In the genomic region with DNA sequence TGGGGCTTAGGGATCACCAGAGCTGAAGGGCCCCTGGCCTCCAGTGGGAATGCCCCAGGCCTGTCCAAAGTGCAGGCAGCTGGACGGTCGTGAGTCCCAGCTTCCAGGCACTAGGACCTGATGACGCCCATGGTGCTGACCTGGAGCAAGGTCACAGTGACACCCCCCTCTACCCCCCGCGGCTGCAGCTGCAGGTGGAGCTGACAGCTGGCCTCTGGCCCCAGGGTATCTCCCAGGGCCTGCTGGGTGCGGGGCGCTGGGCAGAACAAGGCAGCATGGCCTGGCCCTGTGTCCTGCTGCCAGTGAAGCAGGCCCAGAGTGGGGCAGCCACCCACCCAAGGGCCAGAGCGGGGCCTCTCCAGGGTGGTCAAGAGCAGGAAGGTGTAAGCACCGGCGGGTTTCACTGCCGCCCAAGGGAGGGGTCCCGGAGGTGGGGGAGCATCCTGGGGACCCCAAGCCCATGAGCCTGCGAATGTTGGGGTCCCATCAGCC, we compare ENCODE assay signal across 9 cellular contexts. TPM values are rescaled to one million over a fixed set of nuclear protein-coding genes. Genes with fewer than 3 reads are reported as not detected.
A peak's percentile ranks its signal among the peaks of the same experiment; 100 is the strongest.
DNase-seq lines count a peak whose midpoint lies in the region; ATAC-seq, FAIRE-seq and TF ChIP-seq lines count a peak whose summit lies in the region.
"Had no signal": no experiment of that assay in that cellular context is flagged by ENCODE, and none has a peak within 500 bp of the region (broad histone marks: within the 10 kb centered on the region; RNA-seq: fewer than 3 reads in every experiment).

No MANE protein-coding gene starts in this region.

- H3K4me1 ChIP-seq in cardiac muscle cell (ENCODE audit: low read depth) (peaks cover 24% of the 10 kb centered on the region), K562 (replicated peaks in 1 of 2; ENCODE audit: control insufficient read depth in 2 of 2, insufficient read depth in 2 of 2, low read length in 2 of 2) (peaks cover 43 to 80% of the 10 kb centered on the region in 2 experiments), right lobe of liver (peaks cover 0 to 46% (median 19%) of the 10 kb centered on the region in 4 donors), aorta (ENCODE audit: control insufficient read depth in 1 of 2, insufficient read depth in 2 of 2, low read length in 2 of 2) (no peaks in the 10 kb centered on the region)

- H3K27me3 ChIP-seq in cardiac muscle cell (no peaks in the 10 kb centered on the region), K562 (ENCODE audit: control insufficient read depth in 2 of 2, insufficient read depth in 2 of 2, low read length in 2 of 2) (no peaks in the 10 kb centered on the region), right lobe of liver (no peaks in the 10 kb centered on the region), aorta (ENCODE audit: control insufficient read depth in 1 of 2, insufficient read depth in 2 of 2, low read length in 1 of 2) (no peaks in the 10 kb centered on the region)

- H3K27ac ChIP-seq in cardiac muscle cell (peak overlapping the region; percentile 88), K562 (ENCODE audit: extremely low read depth, low read depth, low read length) (peak overlapping the region; percentile 83), right lobe of liver (peak overlapping the region; percentile 81 to 97 (median 94)), aorta (ENCODE audit: low read depth in 1 of 2, low read length in 2 of 2) (peak overlapping the region; percentile 14 to 72)

- intact Hi-C loops in cardiac septum (cut with DNase I) (no loop called here), K562 (cut with micrococcal nuclease) (no loop called here), right lobe of liver (cut with DNase I) (no loop called here), aorta (cut with DNase I) (no loop called here), posterior vena cava (cut with DNase I) (no loop called here)

- FAIRE-seq in K562 (lab: Jason Lieb, UNC) = no peak

- H3K9me3 ChIP-seq in cardiac muscle cell (ENCODE audit: low read depth) = no peaks in the 10 kb centered on the region
- no peaks in the 10 kb centered on the region for H3K9me3 ChIP-seq in K562 (replicated peaks; ENCODE audit: control insufficient read depth, insufficient read depth, low read depth, low read length)
- no peaks in the 10 kb centered on the region for H3K9me3 ChIP-seq in right lobe of liver
- H3K9me3 ChIP-seq in aorta (ENCODE audit: control insufficient read depth, low read length) = no peaks in the 10 kb centered on the region

- H3K36me3 ChIP-seq in cardiac muscle cell (peaks cover 7% of the 10 kb centered on the region), K562 (ENCODE audit: control insufficient read depth, insufficient read depth, low read length) (peaks cover 48% of the 10 kb centered on the region; the same call in 2 of the 3 replicates), right lobe of liver (peaks cover 0 to 8% (median 3%) of the 10 kb centered on the region in 4 donors), aorta (ENCODE audit: control insufficient read depth in 1 of 2, insufficient read depth in 2 of 2, low read length in 1 of 2) (no peaks in the 10 kb centered on the region)

- H3K9ac ChIP-seq in K562 (ENCODE audit: insufficient read depth in 1 of 2, low read depth in 2 of 2, low read length in 2 of 2) = peak overlapping the region; percentile 72 to 90

- peak; percentile 29 for ATAC-seq in K562
- peak; percentile 62 to 72 (median 68) for ATAC-seq in right lobe of liver
- no peak for ATAC-seq in aorta (ENCODE audit: low FRiP score)
- no peak for ATAC-seq in HG03139 (IDR thresholded peaks at IDR 0.05; ENCODE audit: unreplicated experiment)
- no peak for ATAC-seq in GM18909 (IDR thresholded peaks at IDR 0.05; ENCODE audit: poor library complexity, unreplicated experiment)

- no peak for TF ChIP-seq RAD21 in K562 (CRISPR knock-in tag; conservative IDR thresholded peaks at IDR 0.05 in 1 of 2, IDR thresholded peaks at IDR 0.05 in 1 of 2)

- H3K9me1 ChIP-seq in K562 (ENCODE audit: control insufficient read depth, insufficient read depth, low read length) = no peaks in the 10 kb centered on the region

- CTCF ChIA-PET in K562 (lab: Yijun Ruan, JAX; ENCODE audit: low intra/inter-chr PET ratio) = no interaction called here

- in situ Hi-C loops in K562 (cut with MboI) = no loop called here

- 10% methylated on average over 9 of the region's 13 CpGs for WGBS in K562 (ENCODE audit: insufficient coverage, low coverage, missing lambda C conversion rate)
- no CpG with 5 or more reads among the region's 13 CpGs for WGBS in right lobe of liver (ENCODE audit: insufficient coverage, low coverage, low lambda C conversion rate, missing lambda C conversion rate)
- 17 to 21% methylated on average over 13 of the region's 13 CpGs for WGBS in aorta, 2 donors

- TF ChIP-seq EP300 in K562 (IDR thresholded peaks at IDR 0.05; ENCODE audit: low read length) = no peak; the same call in 1 of the 2 replicates

- TF ChIP-seq CTCF in cardiac muscle cell (IDR thresholded peaks at IDR 0.05; ENCODE audit: low read depth, low read length) (no peak), K562 (IDR thresholded peaks at IDR 0.05 in 2 of 3, conservative IDR thresholded peaks at IDR 0.05 in 1 of 3; ENCODE audit: insufficient read depth in 2 of 3, low read depth in 1 of 3, low read length in 3 of 3) (no peak; a peak in 1 of 6 replicates), right lobe of liver (IDR thresholded peaks at IDR 0.05) (no peak)

- no peaks in the 10 kb centered on the region for H4K20me1 ChIP-seq in K562 (replicated peaks; ENCODE audit: control insufficient read depth, insufficient read depth, low read length)

- TF ChIP-seq POLR2A in K562 (conservative IDR thresholded peaks at IDR 0.05) = no peak
- no peak for TF ChIP-seq POLR2A in right lobe of liver (IDR thresholded peaks at IDR 0.05)

- peak overlapping the region; percentile 95 for H2AFZ ChIP-seq in K562 (ENCODE audit: low read depth, low read length)

- peak in 1 of 2 donors; percentile 14 for DNase-seq in cardiac muscle cell (ENCODE audit: low read depth in 1 of 2, low spot score in 1 of 2)
- no peak for DNase-seq in cardiac septum (ENCODE audit: low spot score)
- DNase-seq in K562 (ENCODE audit: extremely low read depth in 1 of 4, low spot score in 3 of 4) = peak; percentile 60 to 74 (median 66)
- DNase-seq in right lobe of liver = peak; percentile 92 to 97 (median 95)
- peak in 1 of 2 donors; percentile 56 for DNase-seq in aorta
- DNase-seq in posterior vena cava (ENCODE audit: low spot score) = no peak

- BruUV-seq in K562 (replicated peaks; lab: Mats Ljungman, UMichigan) = TSS peak; percentile 93

- peak overlapping the region; percentile 1 for H3K4me3 ChIP-seq in cardiac muscle cell
- H3K4me3 ChIP-seq in K562 = peak overlapping the region; percentile 92
- H3K4me3 ChIP-seq in right lobe of liver = peak overlapping the region; percentile 73 to 91 (median 75)
- peak overlapping the region in 1 of 2 donors; percentile 27 for H3K4me3 ChIP-seq in aorta (ENCODE audit: low read length in 2 of 2)

- H3K79me2 ChIP-seq in K562 (ENCODE audit: control insufficient read depth, insufficient read depth, low read length) = peaks cover 37% of the 10 kb centered on the region

- POLR2A ChIA-PET in K562 (lab: Yijun Ruan, JAX) = interaction anchor here (0.6 to 1.7 kb wide), 5 partner anchors 10 to 621 kb away, joined by 3 to 8 read pairs (median 3); no protein-coding TSS in a partner anchor

- H3K4me2 ChIP-seq in K562 (ENCODE audit: insufficient read depth, low read length) = peak overlapping the region; percentile 74

RNA-seq across cellular contexts. Expression of a gene that starts 0.6 kb away (rescaled TPM):
- 35.4 and 55.8 TPM in 2 replicates for total RNA-seq in cardiac muscle cell
- polyA plus RNA-seq in cardiac muscle cell = 19.4 and 47.5 TPM in 2 replicates
- total RNA-seq in cardiac septum = 26.5 TPM
- total RNA-seq in K562 (2011; cell fraction: chromatin; rRNA removed; ENCODE audit: low replicate concordance) = 106 and 531 TPM in 2 replicates
- 492 and 517 TPM in 2 replicates for total RNA-seq in K562 (2011; cell fraction: nucleolus; rRNA removed)
- 190 and 232 TPM in 2 replicates for total RNA-seq in K562 (2011; cell fraction: nucleoplasm; rRNA removed)
- total RNA-seq in K562 (2014; rRNA removed) = 78.0 and 82.8 TPM in 2 replicates
- 2.5 and 5.5 TPM in 2 replicates for total RNA-seq in K562 (2014; rRNA removed; fragmentation: Illumina TruSeq; extraction: Trizol)
- 24.4 and 28.7 TPM in 2 replicates for total RNA-seq in K562 (2015; rRNA removed; fragmentation: Illumina TruSeq; extraction: Trizol)
- total RNA-seq in K562 (2021) = 96.4 and 108 TPM in 2 replicates
- polyA plus RNA-seq in K562 (2011; rRNA removed) = 31.1 and 72.7 TPM in 2 replicates
- 56.1 and 92.6 TPM in 2 replicates for polyA plus RNA-seq in K562 (2011; cell fraction: cytosol; rRNA removed)
- 923 and 1,215 TPM in 2 replicates for polyA plus RNA-seq in K562 (2011; cell fraction: nucleus; rRNA removed)
- 55.4 and 115 TPM in 2 replicates for polyA plus RNA-seq in K562 (2012)
- 13.1 and 33.3 TPM in 2 replicates for polyA plus RNA-seq in K562 (2014; fragmentation: Illumina TruSeq; extraction: Trizol)
- 1 to 10 TPM in 1 of 2 experiments, under 1 TPM in 1; 0.49 to 1.9 TPM for polyA plus RNA-seq in K562 (2014; fragmentation: Nextera tagmentation; extraction: Ambion mirVana)
- polyA plus RNA-seq in K562 (2014; rRNA removed) = 113 and 143 TPM in 2 replicates
- polyA minus RNA-seq in K562 (2011; rRNA and poly(A)+ RNA removed) = 9.7 and 11.0 TPM in 2 replicates
- polyA minus RNA-seq in K562 (2011; cell fraction: cytosol; rRNA and poly(A)+ RNA removed) = 28.2 and 33.0 TPM in 2 replicates
- 139 and 154 TPM in 2 replicates for polyA minus RNA-seq in K562 (2011; cell fraction: nucleus; rRNA and poly(A)+ RNA removed)
- total RNA-seq in right lobe of liver = 10 to 100 TPM; 39.4 to 97.1 (median 69.3) TPM
- 100 to 1,000 TPM; 124 to 173 TPM for total RNA-seq in aorta
- polyA plus RNA-seq in aorta = 100 to 1,000 TPM in 1 of 2 donors, 10 to 100 TPM in 1; 47.5 to 485 TPM
- 100 to 1,000 TPM in 1 of 2 donors, 10 to 100 TPM in 1; 80.8 to 105 TPM for total RNA-seq in posterior vena cava

RNA-seq across cellular contexts. Expression of a gene that starts 7.8 kb away (rescaled TPM):
- total RNA-seq in cardiac muscle cell = 330 and 471 TPM in 2 replicates
- polyA plus RNA-seq in cardiac muscle cell = 473 and 540 TPM in 2 replicates
- 315 TPM for total RNA-seq in cardiac septum
- total RNA-seq in K562 (2011; cell fraction: chromatin; rRNA removed; ENCODE audit: low replicate concordance) = 41.2 and 158 TPM in 2 replicates
- 168 and 170 TPM in 2 replicates for total RNA-seq in K562 (2011; cell fraction: nucleolus; rRNA removed)
- total RNA-seq in K562 (2011; cell fraction: nucleoplasm; rRNA removed) = 99.4 and 102 TPM in 2 replicates
- 351 and 419 TPM in 2 replicates for total RNA-seq in K562 (2014; rRNA removed)
- total RNA-seq in K562 (2014; rRNA removed; fragmentation: Illumina TruSeq; extraction: Trizol) = 60.0 and 91.3 TPM in 2 replicates
- total RNA-seq in K562 (2015; rRNA removed; fragmentation: Illumina TruSeq; extraction: Trizol) = 146 and 150 TPM in 2 replicates
- 271 and 294 TPM in 2 replicates for total RNA-seq in K562 (2021)
- polyA plus RNA-seq in K562 (2011; rRNA removed) = 67.2 and 68.7 TPM in 2 replicates
- 181 and 505 TPM in 2 replicates for polyA plus RNA-seq in K562 (2011; cell fraction: cytosol; rRNA removed)
- 116 and 178 TPM in 2 replicates for polyA plus RNA-seq in K562 (2011; cell fraction: nucleus; rRNA removed)
- 247 and 317 TPM in 2 replicates for polyA plus RNA-seq in K562 (2012)
- polyA plus RNA-seq in K562 (2014; fragmentation: Illumina TruSeq; extraction: Trizol) = 101 and 156 TPM in 2 replicates
- 10 to 100 TPM; 36.5 to 65.1 TPM for polyA plus RNA-seq in K562 (2014; fragmentation: Nextera tagmentation; extraction: Ambion mirVana)
- polyA plus RNA-seq in K562 (2014; rRNA removed) = 241 and 257 TPM in 2 replicates
- 28.2 and 47.3 TPM in 2 replicates for polyA minus RNA-seq in K562 (2011; rRNA and poly(A)+ RNA removed)
- 128 and 135 TPM in 2 replicates for polyA minus RNA-seq in K562 (2011; cell fraction: cytosol; rRNA and poly(A)+ RNA removed)
- 55.5 and 65.1 TPM in 2 replicates for polyA minus RNA-seq in K562 (2011; cell fraction: nucleus; rRNA and poly(A)+ RNA removed)
- total RNA-seq in right lobe of liver = 100 to 1,000 TPM in 3 of 6 experiments, 10 to 100 TPM in 3; 61.9 to 159 (median 88.4) TPM
- total RNA-seq in aorta = 10 to 100 TPM; 70.1 to 76.7 TPM
- 100 to 1,000 TPM in 1 of 2 donors, 10 to 100 TPM in 1; 92.0 to 159 TPM for polyA plus RNA-seq in aorta
- total RNA-seq in posterior vena cava = 100 to 1,000 TPM in 1 of 2 donors, 10 to 100 TPM in 1; 95.3 to 101 TPM

RNA-seq across cellular contexts. Expression of a gene that starts 28.1 kb away (rescaled TPM):
- total RNA-seq in cardiac muscle cell (0.45 and 1.2 TPM in 2 replicates), cardiac septum (5.1 TPM), K562 (2014; rRNA removed) (0.37 TPM in 1 of 2 replicates, not detected in the other), K562 (2014; rRNA removed; fragmentation: Illumina TruSeq; extraction: Trizol) (0.04 TPM in 1 of 2 replicates, not detected in the other), K562 (2015; rRNA removed; fragmentation: Illumina TruSeq; extraction: Trizol) (0.07 and 0.08 TPM in 2 replicates), K562 (2021) (0.13 and 0.35 TPM in 2 replicates), right lobe of liver (1 to 10 TPM; 2.3 to 7.4 (median 4.4) TPM), aorta (10 to 100 TPM; 10.9 to 12.4 TPM), posterior vena cava (10 to 100 TPM; 11.2 to 15.0 TPM)
- polyA plus RNA-seq in cardiac muscle cell (0.55 and 0.66 TPM in 2 replicates), K562 (2011; rRNA removed) (0.10 and 0.19 TPM in 2 replicates), K562 (2014; fragmentation: Illumina TruSeq; extraction: Trizol) (0.06 and 0.15 TPM in 2 replicates), K562 (2014; fragmentation: Nextera tagmentation; extraction: Ambion mirVana) (under 1 TPM in 1 of 2 experiments, not detected in 1; 0.01 TPM), K562 (2014; rRNA removed) (0.21 and 0.43 TPM in 2 replicates), aorta (1 to 10 TPM; 9.1 TPM)
- total RNA-seq in K562 (2011; cell fraction: chromatin; rRNA removed; ENCODE audit: low replicate concordance) = 0.14 and 0.70 TPM in 2 replicates
- 0.13 and 0.17 TPM in 2 replicates for total RNA-seq in K562 (2011; cell fraction: nucleolus; rRNA removed)
- 0.07 and 0.15 TPM in 2 replicates for total RNA-seq in K562 (2011; cell fraction: nucleoplasm; rRNA removed)
- 0.18 and 0.36 TPM in 2 replicates for polyA plus RNA-seq in K562 (2011; cell fraction: cytosol; rRNA removed)
- polyA plus RNA-seq in K562 (2011; cell fraction: nucleus; rRNA removed) = 0.21 and 0.30 TPM in 2 replicates
- 0.42 and 1.4 TPM in 2 replicates for polyA plus RNA-seq in K562 (2012)
- polyA minus RNA-seq in K562 (2011; rRNA and poly(A)+ RNA removed) = 0.03 TPM in 1 of 2 replicates, not detected in the other
- 1.5 TPM in 1 of 2 replicates, not detected in the other for polyA minus RNA-seq in K562 (2011; cell fraction: cytosol; rRNA and poly(A)+ RNA removed)
- polyA minus RNA-seq in K562 (2011; cell fraction: nucleus; rRNA and poly(A)+ RNA removed) = 0.11 and 0.54 TPM in 2 replicates
- total RNA-seq: activated CD8-positive, alpha-beta memory T cell treated with anti-CD3 and anti-CD28 coated beads for 36 hours had no signal

RNA-seq across cellular contexts. Expression of a gene that starts 34.4 kb away (rescaled TPM):
- total RNA-seq in cardiac muscle cell (13.6 and 24.0 TPM in 2 replicates), cardiac septum (5.3 TPM), K562 (2014; rRNA removed) (10.1 and 12.2 TPM in 2 replicates), K562 (2014; rRNA removed; fragmentation: Illumina TruSeq; extraction: Trizol) (3.7 and 4.3 TPM in 2 replicates), K562 (2015; rRNA removed; fragmentation: Illumina TruSeq; extraction: Trizol) (2.3 and 3.3 TPM in 2 replicates), K562 (2021) (13.6 and 14.1 TPM in 2 replicates), right lobe of liver (10 to 100 TPM; 13.3 to 21.4 (median 17.9) TPM), aorta (10 to 100 TPM; 20.4 to 32.1 TPM), posterior vena cava (10 to 100 TPM; 15.9 to 28.5 TPM)
- polyA plus RNA-seq in cardiac muscle cell (13.2 and 20.0 TPM in 2 replicates), K562 (2011; rRNA removed) (8.6 and 10.0 TPM in 2 replicates), K562 (2014; fragmentation: Illumina TruSeq; extraction: Trizol) (5.1 and 6.5 TPM in 2 replicates), K562 (2014; fragmentation: Nextera tagmentation; extraction: Ambion mirVana) (under 1 TPM; 0.10 to 0.17 TPM), K562 (2014; rRNA removed) (7.3 and 11.6 TPM in 2 replicates), aorta (10 to 100 TPM in 1 of 2 donors, 1 to 10 TPM in 1; 9.1 to 28.9 TPM)
- total RNA-seq in K562 (2011; cell fraction: chromatin; rRNA removed; ENCODE audit: low replicate concordance) = 14.0 and 42.4 TPM in 2 replicates
- total RNA-seq in K562 (2011; cell fraction: nucleolus; rRNA removed) = 38.0 and 40.8 TPM in 2 replicates
- 17.3 and 24.9 TPM in 2 replicates for total RNA-seq in K562 (2011; cell fraction: nucleoplasm; rRNA removed)
- polyA plus RNA-seq in K562 (2011; cell fraction: cytosol; rRNA removed) = 11.3 and 17.7 TPM in 2 replicates
- polyA plus RNA-seq in K562 (2011; cell fraction: nucleus; rRNA removed) = 30.9 and 40.1 TPM in 2 replicates
- polyA plus RNA-seq in K562 (2012) = 6.5 and 9.5 TPM in 2 replicates
- polyA minus RNA-seq in K562 (2011; rRNA and poly(A)+ RNA removed) = 5.2 and 8.3 TPM in 2 replicates
- polyA minus RNA-seq in K562 (2011; cell fraction: cytosol; rRNA and poly(A)+ RNA removed) = 9.3 and 11.6 TPM in 2 replicates
- polyA minus RNA-seq in K562 (2011; cell fraction: nucleus; rRNA and poly(A)+ RNA removed) = 12.3 and 12.5 TPM in 2 replicates

Comparison
In these comparisons a context has a peak if more than half of its experiments do, and no peak if none do; other contexts are left out.
1. DNase-seq: peak in K562 (4 of 4) and right lobe of liver (3 of 3); none in cardiac septum (single experiment) and posterior vena cava (single experiment).
2. H3K27ac ChIP-seq: peak in every context shown above with its lines; median percentile 94 in right lobe of liver; 88 in cardiac muscle cell; 83 in K562; 43 in aorta.
3. ATAC-seq: peak in K562 (single experiment) and right lobe of liver (4 of 4); none in aorta (single experiment), HG03139 (single experiment) and GM18909 (single experiment).